ENCODE assay signal across 18 cellular contexts in the genomic region with DNA sequence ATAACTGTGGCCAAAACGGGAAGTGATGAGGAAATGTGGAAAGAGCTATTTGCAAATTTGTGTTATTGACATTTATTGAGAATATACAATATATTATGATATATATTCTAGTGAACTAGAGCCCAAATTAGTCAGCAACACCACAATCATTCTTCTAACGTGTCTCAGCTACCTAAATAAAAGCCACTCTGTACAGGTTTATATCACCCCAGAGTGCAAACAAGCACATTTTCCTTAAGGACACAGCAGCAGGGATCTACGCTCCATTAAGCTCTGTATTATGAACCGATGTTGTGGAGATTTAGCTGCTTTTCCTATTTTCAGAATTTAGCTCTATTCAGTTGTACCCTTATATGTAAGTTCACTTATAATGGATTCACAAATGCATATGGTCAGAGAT.
"Had no signal": no experiment of that assay in that cellular context is flagged by ENCODE, and none has a peak within 500 bp of the region (broad histone marks: within the 10 kb centered on the region; RNA-seq: fewer than 3 reads in every experiment).

No MANE protein-coding gene starts in this region.

- H3K4me1 ChIP-seq: foreskin keratinocyte, heart right ventricle, left ventricle myocardium inferior, lower lobe of right lung, right atrium auricular region, sigmoid colon, testis, tibial nerve had no signal

- H3K27ac ChIP-seq: foreskin keratinocyte, heart right ventricle, left ventricle myocardium inferior, lower lobe of right lung, right atrium auricular region, sigmoid colon, skin epidermis, testis, tibial nerve had no signal

- H3K9me3 ChIP-seq: heart right ventricle, left ventricle myocardium inferior, lower lobe of right lung, right atrium auricular region, sigmoid colon, testis, tibial nerve had no signal

- ATAC-seq: effector memory CD8-positive, alpha-beta T cell; foreskin keratinocyte; heart right ventricle; lower lobe of right lung; natural killer cell; stimulated activated naive B cell treated with anti-CD40 and anti-IgM and Interleukin-4, amounts not matched to agents 10 μg/mL and 1 μg/mL and 100 μg/mL, for 72 hours; stimulated activated naive CD8-positive, alpha-beta T cell treated with anti-CD3 and anti-CD28 coated beads, Interleukin-15, amount 100 ng/mL, for 72 hours had no signal

- H3K4me3 ChIP-seq: heart right ventricle, left ventricle myocardium inferior, lower lobe of right lung, right atrium auricular region, sigmoid colon, skin epidermis, testis, tibial nerve had no signal

- DNase-seq: effector memory CD8-positive, alpha-beta T cell; foreskin keratinocyte; heart right ventricle; hypothalamus; islet precursor cell; left ventricle myocardium inferior; lower lobe of right lung; natural killer cell; posterior cingulate gyrus; sigmoid colon; stimulated activated CD4-positive, alpha-beta T cell treated with anti-CD3 and anti-CD28 coated beads, Interleukin-2, amount 100 ng/mL, for 24 hours; stimulated activated CD4-positive, alpha-beta T cell treated with anti-CD3 and anti-CD28 coated beads, Interleukin-4, amount 100 ng/mL, for 4 hours; stimulated activated naive B cell treated with anti-CD40 and anti-IgM and Interleukin-4, amounts not matched to agents 10 μg/mL and 1 μg/mL and 100 μg/mL, for 72 hours; stimulated activated naive CD8-positive, alpha-beta T cell treated with anti-CD3 and anti-CD28 coated beads, Interleukin-15, amount 100 ng/mL, for 72 hours; testis had no signal

- H3K27me3 ChIP-seq: foreskin keratinocyte, heart right ventricle, right atrium auricular region, sigmoid colon, testis, tibial nerve had no signal

- H3K36me3 ChIP-seq: heart right ventricle, left ventricle myocardium inferior, lower lobe of right lung, right atrium auricular region, sigmoid colon, tibial nerve had no signal
